Comparison of ENCODE assay signal across 16 cellular contexts in genomic region chr4:36230523-36230922, GRCh38. TPM values are rescaled to one million over a fixed set of nuclear protein-coding genes. Genes with fewer than 3 reads are reported as not detected.
"Had no signal": no experiment of that assay in that cellular context is flagged by ENCODE, and none has a peak within 500 bp of the region (broad histone marks: within the 10 kb centered on the region; RNA-seq: fewer than 3 reads in every experiment).

No MANE protein-coding gene starts in this region.

- ATAC-seq: stimulated activated naive CD8-positive, alpha-beta T cell treated with anti-CD3 and anti-CD28 coated beads, Interleukin-15, amount 100 ng/mL, for 72 hours had no signal

- H3K27me3 Mint-ChIP-seq: activated naive CD4-positive, alpha-beta T cell treated with anti-CD3 and anti-CD28 coated beads, Interleukin-2, amount 10 ng/mL, durations not matched to agents 7 days and 5 days; progenitor cell of endocrine pancreas; stimulated activated naive CD8-positive, alpha-beta T cell treated with anti-CD3 and anti-CD28 coated beads, Interleukin-15, amount 100 ng/mL, for 72 hours had no signal

- DNase-seq: activated naive CD4-positive, alpha-beta T cell treated with anti-CD3 and anti-CD28 coated beads, Interleukin-2, amount 10 ng/mL, durations not matched to agents 7 days and 5 days; nephron progenitor cell; occipital lobe; stimulated activated CD4-positive, alpha-beta T cell treated with anti-CD3 and anti-CD28 coated beads, Interleukin-4, amount 100 ng/mL, for 4 hours; stimulated activated CD8-positive, alpha-beta memory T cell treated with anti-CD3 and anti-CD28 coated beads, Interleukin-4, amount 100 ng/mL, for 48 hours; stimulated activated naive CD8-positive, alpha-beta T cell treated with anti-CD3 and anti-CD28 coated beads, Interleukin-15, amount 100 ng/mL, for 72 hours; testis had no signal

- H3K36me3 ChIP-seq: ascending aorta, breast epithelium, esophagus muscularis mucosa, right atrium auricular region had no signal

- H3K9me3 Mint-ChIP-seq: nephron progenitor cell had no signal

- H3K27ac ChIP-seq: ascending aorta, breast epithelium, esophagus muscularis mucosa, hepatocyte, right atrium auricular region, testis had no signal

- H3K9me3 ChIP-seq: ascending aorta, breast epithelium, esophagus muscularis mucosa, testis had no signal

- H3K4me3 Mint-ChIP-seq: activated naive CD4-positive, alpha-beta T cell treated with anti-CD3 and anti-CD28 coated beads, Interleukin-2, amount 10 ng/mL, durations not matched to agents 7 days and 5 days; nephron progenitor cell; stimulated activated naive CD8-positive, alpha-beta T cell treated with anti-CD3 and anti-CD28 coated beads, Interleukin-15, amount 100 ng/mL, for 72 hours had no signal

- H3K27me3 ChIP-seq: ascending aorta, breast epithelium, esophagus muscularis mucosa, hepatocyte, right atrium auricular region, testis had no signal

- H3K4me2 ChIP-seq: hepatocyte had no signal

- H3K4me3 ChIP-seq: ascending aorta, breast epithelium, esophagus muscularis mucosa, hepatocyte, right atrium auricular region, skin epidermis, testis had no signal

- H3K27ac Mint-ChIP-seq: activated naive CD4-positive, alpha-beta T cell treated with anti-CD3 and anti-CD28 coated beads, Interleukin-2, amount 10 ng/mL, durations not matched to agents 7 days and 5 days; activated T-helper 2 cell treated with anti-CD3 and anti-CD28 coated beads, Interferon-gamma antibody, Interleukin-2, Interleukin-4, amounts not matched to agents 10 μg/mL and 5 μg/mL and 100 μg/mL, durations not matched to agents 14 hours and 24 hours and 36 hours; nephron progenitor cell; progenitor cell of endocrine pancreas; stimulated activated naive CD8-positive, alpha-beta T cell treated with anti-CD3 and anti-CD28 coated beads, Interleukin-15, amount 100 ng/mL, for 72 hours had no signal

- H3K4me1 ChIP-seq: ascending aorta, breast epithelium, esophagus muscularis mucosa, right atrium auricular region had no signal

- H2AFZ ChIP-seq: hepatocyte had no signal

RNA-seq across cellular contexts. Expression of gene DTHD1, which starts 50.9 kb away (rescaled TPM):
- total RNA-seq: ascending aorta, glomerular endothelial cell, hepatocyte had no signal
- polyA plus RNA-seq: hepatocyte had no signal
